In the genomic region with DNA sequence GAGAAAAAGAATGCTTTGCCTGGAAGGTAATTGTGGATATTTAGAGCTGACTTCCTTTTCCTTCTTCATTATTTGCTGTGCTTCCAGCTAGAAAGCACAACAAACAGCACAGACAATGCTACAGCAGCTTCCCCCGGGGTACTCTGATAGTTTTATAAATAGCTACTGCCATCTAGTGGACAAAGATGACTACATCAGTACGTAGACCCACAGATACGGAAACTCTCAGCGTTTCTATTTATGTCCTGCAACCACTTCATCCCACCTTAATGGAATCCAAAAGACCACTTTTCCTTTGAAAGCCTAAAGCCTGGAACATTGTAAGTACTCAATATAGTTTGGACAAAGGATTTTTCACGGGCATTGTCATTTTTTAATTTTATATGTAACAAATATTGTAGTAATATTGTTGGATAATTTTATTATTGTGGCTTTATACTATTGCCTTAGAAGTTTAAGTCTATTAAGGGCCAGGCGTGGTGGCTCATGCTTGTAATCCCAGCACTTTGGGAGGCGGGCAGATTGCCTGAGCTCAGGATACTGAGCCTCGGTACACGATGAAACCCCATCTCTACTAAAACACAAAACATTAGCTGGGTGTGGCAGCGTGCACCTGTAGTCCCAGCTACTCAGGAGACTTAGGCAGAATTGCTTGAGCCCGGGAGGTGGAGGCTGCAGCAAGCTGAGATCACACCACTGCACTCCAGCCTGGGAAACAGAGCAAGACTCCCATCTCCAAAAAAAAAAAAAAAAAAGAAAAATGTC, we compare ENCODE assay signal across 8 cellular contexts. TPM values are rescaled to one million over a fixed set of nuclear protein-coding genes. Genes with fewer than 3 reads are reported as not detected.
DNase-seq lines count a peak whose midpoint lies in the region; ATAC-seq and TF ChIP-seq lines count a peak whose summit lies in the region.

No MANE protein-coding gene starts in this region.

- H3K9me3 Mint-ChIP-seq in activated T-helper 2 cell treated with anti-CD3 and anti-CD28 coated beads, Interferon-gamma antibody, Interleukin-2, Interleukin-4, amounts not matched to agents 10 μg/mL and 5 μg/mL and 100 μg/mL, durations not matched to agents 14 hours and 24 hours and 36 hours, result no peaks in the 10 kb centered on the region

- H3K27ac ChIP-seq in cardiac muscle cell, result peak overlapping the region; percentile 44

- intact Hi-C loops in activated T-helper 2 cell treated with anti-CD3 and anti-CD28 coated beads, Interferon-gamma antibody, Interleukin-2, Interleukin-4, amounts not matched to agents 10 μg/mL and 5 μg/mL and 100 μg/mL, durations not matched to agents 14 hours and 24 hours and 36 hours (cut with micrococcal nuclease), result loop anchor here (1.0 to 2.0 kb wide), 2 partner anchors 74 to 191 kb away; a partner anchor contains a TSS

- H3K36me3 Mint-ChIP-seq in activated T-helper 2 cell treated with anti-CD3 and anti-CD28 coated beads, Interferon-gamma antibody, Interleukin-2, Interleukin-4, amounts not matched to agents 10 μg/mL and 5 μg/mL and 100 μg/mL, durations not matched to agents 14 hours and 24 hours and 36 hours (ENCODE audit: low read depth), result peaks cover 57% of the 10 kb centered on the region

- H3K4me1 Mint-ChIP-seq in activated T-helper 2 cell treated with anti-CD3 and anti-CD28 coated beads, Interferon-gamma antibody, Interleukin-2, Interleukin-4, amounts not matched to agents 10 μg/mL and 5 μg/mL and 100 μg/mL, durations not matched to agents 14 hours and 24 hours and 36 hours (ENCODE audit: low read depth), result peaks cover 40% of the 10 kb centered on the region

- no peak overlapping the region for H3K4me3 ChIP-seq in cardiac muscle cell
- H3K4me3 ChIP-seq in retinal pigment epithelial cell (ENCODE audit: low read length), result no peak overlapping the region

- peak; percentile 80 for ATAC-seq in GM21423 (IDR thresholded peaks at IDR 0.05; ENCODE audit: unreplicated experiment)

- TF ChIP-seq CTCF in cardiac muscle cell (IDR thresholded peaks at IDR 0.05; ENCODE audit: low read depth, low read length) (peak; percentile 64), retinal pigment epithelial cell (conservative IDR thresholded peaks at IDR 0.05; ENCODE audit: low read depth, low read length) (peak; percentile 67)

- H3K4me3 Mint-ChIP-seq in activated T-helper 2 cell treated with anti-CD3 and anti-CD28 coated beads, Interferon-gamma antibody, Interleukin-2, Interleukin-4, amounts not matched to agents 10 μg/mL and 5 μg/mL and 100 μg/mL, durations not matched to agents 14 hours and 24 hours and 36 hours (ENCODE audit: low read depth), result no peak overlapping the region

- peaks cover 36% of the 10 kb centered on the region for H3K36me3 ChIP-seq in cardiac muscle cell

- H3K4me1 ChIP-seq in cardiac muscle cell (ENCODE audit: low read depth), result peaks cover 18% of the 10 kb centered on the region

- no peaks in the 10 kb centered on the region for H3K27me3 Mint-ChIP-seq in activated T-helper 2 cell treated with anti-CD3 and anti-CD28 coated beads, Interferon-gamma antibody, Interleukin-2, Interleukin-4, amounts not matched to agents 10 μg/mL and 5 μg/mL and 100 μg/mL, durations not matched to agents 14 hours and 24 hours and 36 hours (ENCODE audit: low read depth)

- H3K9me3 ChIP-seq in cardiac muscle cell (ENCODE audit: low read depth), result no peaks in the 10 kb centered on the region

- peak overlapping the region; percentile 55 for H3K27ac Mint-ChIP-seq in activated T-helper 2 cell treated with anti-CD3 and anti-CD28 coated beads, Interferon-gamma antibody, Interleukin-2, Interleukin-4, amounts not matched to agents 10 μg/mL and 5 μg/mL and 100 μg/mL, durations not matched to agents 14 hours and 24 hours and 36 hours

- H3K27me3 ChIP-seq in cardiac muscle cell, result no peaks in the 10 kb centered on the region

- DNase-seq in GF-D8 (lab: John Stamatoyannopoulos, UW) (peak; percentile 79), HT-29 (ENCODE audit: low spot score) (peak; percentile 86), NCI-H748 (lab: John Stamatoyannopoulos, UW; ENCODE audit: unreplicated experiment) (peak; percentile 79), cardiac muscle cell (ENCODE audit: low read depth in 1 of 2, low spot score in 1 of 2) (peak; percentile 82 to 93), retinal pigment epithelial cell (ENCODE audit: low read depth) (no peak), cortex of kidney (lab: John Stamatoyannopoulos, UW) (no peak)
- DNase-seq in activated T-helper 2 cell treated with anti-CD3 and anti-CD28 coated beads, Interferon-gamma antibody, Interleukin-2, Interleukin-4, amounts not matched to agents 10 μg/mL and 5 μg/mL and 100 μg/mL, durations not matched to agents 14 hours and 24 hours and 36 hours (ENCODE audit: low spot score), result no peak

RNA-seq across cellular contexts. Expression of a gene that starts 7.5 kb away (rescaled TPM):
- 2,030 and 2,090 TPM in 2 replicates for total RNA-seq in HT-29 (2014; rRNA removed; shearing (Covaris generic))
- 3,975 and 4,013 TPM in 2 replicates for total RNA-seq in activated T-helper 2 cell treated with anti-CD3 and anti-CD28 coated beads, Interferon-gamma antibody, Interleukin-2, Interleukin-4, amounts not matched to agents 10 μg/mL and 5 μg/mL and 100 μg/mL, durations not matched to agents 14 hours and 24 hours and 36 hours
- total RNA-seq in cardiac muscle cell, result 386 and 958 TPM in 2 replicates
- polyA plus RNA-seq in cardiac muscle cell, result 325 and 839 TPM in 2 replicates

Comparison
In these comparisons a context has a peak if more than half of its experiments do, and no peak if none do; other contexts are left out.
1. DNase-seq: peak in GF-D8 (single experiment), HT-29 (single experiment), NCI-H748 (single experiment) and cardiac muscle cell (2 of 2); none in activated T-helper 2 cell treated with anti-CD3 and anti-CD28 coated beads, Interferon-gamma antibody, Interleukin-2, Interleukin-4, amounts not matched to agents 10 μg/mL and 5 μg/mL and 100 μg/mL, durations not matched to agents 14 hours and 24 hours and 36 hours (single experiment), retinal pigment epithelial cell (single experiment) and cortex of kidney (single experiment).